In genomic region chr15:81038975-81039607, GRCh38 we compare ENCODE assay signal across 14 cellular contexts. TPM values are rescaled to one million over a fixed set of nuclear protein-coding genes. Genes with fewer than 3 reads are reported as not detected.
DNase-seq lines count a peak whose midpoint lies in the region; ATAC-seq lines count a peak whose summit lies in the region.
"Had no signal": no experiment of that assay in that cellular context is flagged by ENCODE, and none has a peak within 500 bp of the region (broad histone marks: within the 10 kb centered on the region; RNA-seq: fewer than 3 reads in every experiment).

No MANE protein-coding gene starts in this region.

- H3K27me3 Mint-ChIP-seq in stimulated activated naive CD8-positive, alpha-beta T cell treated with anti-CD3 and anti-CD28 coated beads, Interleukin-15, amount 100 ng/mL, for 72 hours: no peaks in the 10 kb centered on the region
- H3K27me3 Mint-ChIP-seq in activated T-helper 17 cell treated with anti-CD3 and anti-CD28 coated beads, Interleukin-2, amount 50 U/mL, for 72 hours: no peaks in the 10 kb centered on the region
- peaks cover 0 to 3% (median 0%) of the 10 kb centered on the region in 3 donors for H3K27me3 Mint-ChIP-seq in immature natural killer cell (ENCODE audit: low read depth in 3 of 3)

- H3K36me3 Mint-ChIP-seq in activated T-helper 17 cell treated with anti-CD3 and anti-CD28 coated beads, Interleukin-2, amount 50 U/mL, for 72 hours (ENCODE audit: low read depth): no peaks in the 10 kb centered on the region
- no peaks in the 10 kb centered on the region for H3K36me3 Mint-ChIP-seq in immature natural killer cell

- ATAC-seq in stimulated activated naive CD8-positive, alpha-beta T cell treated with anti-CD3 and anti-CD28 coated beads, Interleukin-15, amount 100 ng/mL, for 72 hours: peak; percentile 42
- ATAC-seq in stimulated activated naive CD8-positive, alpha-beta T cell treated with anti-CD3 and anti-CD28 coated beads, Interleukin-15, Interleukin-2, amounts not matched to agents 100 U/mL and 50 U/mL, for 24 hours: no peak
- ATAC-seq in activated T-helper 17 cell treated with anti-CD3 and anti-CD28 coated beads, Interleukin-2, amount 50 U/mL, for 72 hours (replicated peaks): peak; percentile 72
- ATAC-seq in GM18868 (IDR thresholded peaks at IDR 0.05; ENCODE audit: unreplicated experiment): no peak

- DNase-seq in stimulated activated naive CD8-positive, alpha-beta T cell treated with anti-CD3 and anti-CD28 coated beads, Interleukin-15, amount 100 ng/mL, for 72 hours: no peak
- DNase-seq in stimulated activated naive CD8-positive, alpha-beta T cell treated with anti-CD3 and anti-CD28 coated beads, Interleukin-15, Interleukin-2, amounts not matched to agents 100 U/mL and 50 U/mL, for 24 hours: no peak
- DNase-seq in immature natural killer cell (no peak), CD1c-positive myeloid dendritic cell (ENCODE audit: extremely low spot score) (no peak), hypothalamus (lab: John Stamatoyannopoulos, UW) (no peak), GOT3 (lab: John Stamatoyannopoulos, UW) (no peak)
- DNase-seq: activated effector memory CD4-positive, alpha-beta T cell treated with anti-CD3 and anti-CD28 coated beads, Interleukin-2, amount 50 U/mL, for 16 hours; GF-D8; NCI-H146; NCI-H69; SIG-M5; WERI-Rb-1 had no signal

- H3K9me3 Mint-ChIP-seq in stimulated activated naive CD8-positive, alpha-beta T cell treated with anti-CD3 and anti-CD28 coated beads, Interleukin-15, amount 100 ng/mL, for 72 hours: no peaks in the 10 kb centered on the region
- H3K9me3 Mint-ChIP-seq in activated T-helper 17 cell treated with anti-CD3 and anti-CD28 coated beads, Interleukin-2, amount 50 U/mL, for 72 hours: no peaks in the 10 kb centered on the region
- no peaks in the 10 kb centered on the region for H3K9me3 Mint-ChIP-seq in immature natural killer cell

- peaks cover 10% of the 10 kb centered on the region for H3K4me1 Mint-ChIP-seq in stimulated activated naive CD8-positive, alpha-beta T cell treated with anti-CD3 and anti-CD28 coated beads, Interleukin-15, amount 100 ng/mL, for 72 hours
- H3K4me1 Mint-ChIP-seq in activated T-helper 17 cell treated with anti-CD3 and anti-CD28 coated beads, Interleukin-2, amount 50 U/mL, for 72 hours: peaks cover 6% of the 10 kb centered on the region
- H3K4me1 Mint-ChIP-seq in immature natural killer cell: peaks cover 8 to 11% of the 10 kb centered on the region in 2 donors

- H3K4me3 Mint-ChIP-seq in stimulated activated naive CD8-positive, alpha-beta T cell treated with anti-CD3 and anti-CD28 coated beads, Interleukin-15, amount 100 ng/mL, for 72 hours: no peak overlapping the region
- H3K4me3 Mint-ChIP-seq in activated T-helper 17 cell treated with anti-CD3 and anti-CD28 coated beads, Interleukin-2, amount 50 U/mL, for 72 hours: peak overlapping the region; percentile 37
- peak overlapping the region in 2 of 5 donors; percentile 14 to 53 for H3K4me3 Mint-ChIP-seq in immature natural killer cell

- H3K27ac Mint-ChIP-seq in stimulated activated naive CD8-positive, alpha-beta T cell treated with anti-CD3 and anti-CD28 coated beads, Interleukin-15, amount 100 ng/mL, for 72 hours: peak overlapping the region in 1 of 2 donors; percentile 69
- peak overlapping the region; percentile 82 for H3K27ac Mint-ChIP-seq in activated T-helper 17 cell treated with anti-CD3 and anti-CD28 coated beads, Interleukin-2, amount 50 U/mL, for 72 hours
- H3K27ac Mint-ChIP-seq in immature natural killer cell: peak overlapping the region in 5 of 6 donors; percentile 55 to 86 (median 68)

RNA-seq across cellular contexts. Expression of gene TLNRD1, which starts 38.4 kb away (rescaled TPM):
- 10 to 100 TPM; 19.1 to 39.3 TPM for total RNA-seq in activated T-helper 17 cell treated with anti-CD3 and anti-CD28 coated beads, Interleukin-2, amount 50 U/mL, for 72 hours
- polyA plus RNA-seq in immature natural killer cell: 1 to 10 TPM; 2.6 to 5.4 (median 3.4) TPM

RNA-seq across cellular contexts. Expression of gene MESD, which starts 49.5 kb away (rescaled TPM):
- total RNA-seq in activated T-helper 17 cell treated with anti-CD3 and anti-CD28 coated beads, Interleukin-2, amount 50 U/mL, for 72 hours: 10 to 100 TPM; 22.0 to 28.4 TPM
- 10 to 100 TPM; 22.3 to 39.6 (median 32.1) TPM for polyA plus RNA-seq in immature natural killer cell

Comparison
In these comparisons a context has a peak if more than half of its experiments do, and no peak if none do; other contexts are left out.
1. ATAC-seq: peak in stimulated activated naive CD8-positive, alpha-beta T cell treated with anti-CD3 and anti-CD28 coated beads, Interleukin-15, amount 100 ng/mL, for 72 hours (single experiment) and activated T-helper 17 cell treated with anti-CD3 and anti-CD28 coated beads, Interleukin-2, amount 50 U/mL, for 72 hours (single experiment); none in stimulated activated naive CD8-positive, alpha-beta T cell treated with anti-CD3 and anti-CD28 coated beads, Interleukin-15, Interleukin-2, amounts not matched to agents 100 U/mL and 50 U/mL, for 24 hours (single experiment) and GM18868 (single experiment).